8 cellular contexts compared by ENCODE assay signal in genomic region chr1:45522324-45523104, GRCh38. TPM values are rescaled to one million over a fixed set of nuclear protein-coding genes. Genes with fewer than 3 reads are reported as not detected.
DNase-seq lines count a peak whose midpoint lies in the region; ATAC-seq and TF ChIP-seq lines count a peak whose summit lies in the region.

No MANE protein-coding gene starts in this region.

- DNase-seq in GM04504 (ENCODE audit: low read depth) (peak; percentile 30), MCF 10A (ENCODE audit: unreplicated experiment) (no peak), midbrain (lab: John Stamatoyannopoulos, UW) (peak; percentile 57), NCI-H2196 treated with DMSO at 0.1 percent for 48 hours (lab: John Stamatoyannopoulos, UW; ENCODE audit: unreplicated experiment) (no peak), HT-29 (ENCODE audit: low spot score) (no peak)
- DNase-seq in Jurkat, Clone E6-1 (ENCODE audit: low read depth, low spot score): no peak

- peaks cover 30% of the 10 kb centered on the region for H3K36me3 Mint-ChIP-seq in MCF 10A (ENCODE audit: insufficient read depth, unreplicated experiment)

- BruUV-seq in MCF 10A (replicated peaks; lab: Mats Ljungman, UMichigan): TSS peak; percentile 98

- peaks cover 15% of the 10 kb centered on the region for H3K4me1 Mint-ChIP-seq in MCF 10A (ENCODE audit: insufficient read depth, unreplicated experiment)

- TF ChIP-seq CTCF in MCF 10A (IDR thresholded peaks at IDR 0.05; ENCODE audit: unreplicated experiment): no peak

- H3K9me3 Mint-ChIP-seq in MCF 10A (ENCODE audit: unreplicated experiment): no peaks in the 10 kb centered on the region

- peak overlapping the region; percentile 67 for H3K4me3 ChIP-seq in Jurkat, Clone E6-1 (ENCODE audit: low read length)

- ATAC-seq in GM21786 (IDR thresholded peaks at IDR 0.05; ENCODE audit: unreplicated experiment) (no peak), GM19467 (IDR thresholded peaks at IDR 0.05; ENCODE audit: unreplicated experiment) (no peak)

- POLR2A ChIA-PET in MCF 10A (lab: Yijun Ruan, JAX): interaction anchor here (0.6 to 11.2 kb wide), 37 partner anchors 8 to 782 kb away, joined by 3 to 272 read pairs (median 5); partner anchors contain the start of genes AKR1A1, CCDC163, GPBP1L1 and MMACHC

- no peaks in the 10 kb centered on the region for H3K27me3 Mint-ChIP-seq in MCF 10A (ENCODE audit: insufficient read depth, unreplicated experiment)

- intact Hi-C loops in MCF 10A (cut with micrococcal nuclease): no loop called here

- H3K4me3 Mint-ChIP-seq in MCF 10A (ENCODE audit: unreplicated experiment): peak overlapping the region; percentile 92

- CTCF ChIA-PET in MCF 10A (lab: Yijun Ruan, JAX): interaction anchor here (0.8 to 9.0 kb wide), 2 partner anchors 10 to 47 kb away, joined by 3 to 71 read pairs; no protein-coding TSS in a partner anchor

- H3K27ac Mint-ChIP-seq in MCF 10A (ENCODE audit: low read depth, unreplicated experiment): peak overlapping the region; percentile 96

RNA-seq across cellular contexts. Expression of gene PRDX1, which starts 0.8 kb away (rescaled TPM):
- polyA plus RNA-seq in Jurkat, Clone E6-1 (2012; ENCODE audit: insufficient read depth, insufficient read length): 1,051 TPM
- total RNA-seq in MCF 10A (2022): 207 and 242 TPM in 2 replicates
- total RNA-seq in HT-29 (2014; rRNA removed; shearing (Covaris generic)): 630 and 644 TPM in 2 replicates

RNA-seq across cellular contexts. Expression of gene MMACHC, which starts 22.4 kb away (rescaled TPM):
- polyA plus RNA-seq in Jurkat, Clone E6-1 (2012; ENCODE audit: insufficient read depth, insufficient read length): 14.6 TPM
- total RNA-seq in MCF 10A (2022): 12.4 and 14.8 TPM in 2 replicates
- 6.8 and 6.9 TPM in 2 replicates for total RNA-seq in HT-29 (2014; rRNA removed; shearing (Covaris generic))

RNA-seq across cellular contexts. Expression of gene CCDC163, which starts 22.6 kb away (rescaled TPM):
- polyA plus RNA-seq in Jurkat, Clone E6-1 (2012; ENCODE audit: insufficient read depth, insufficient read length): 3.9 TPM
- 9.4 and 9.5 TPM in 2 replicates for total RNA-seq in MCF 10A (2022)
- 0.71 and 1.5 TPM in 2 replicates for total RNA-seq in HT-29 (2014; rRNA removed; shearing (Covaris generic))

RNA-seq across cellular contexts. Expression of gene AKR1A1, which starts 28.1 kb away (rescaled TPM):
- polyA plus RNA-seq in Jurkat, Clone E6-1 (2012; ENCODE audit: insufficient read depth, insufficient read length): 214 TPM
- total RNA-seq in MCF 10A (2022): 108 and 142 TPM in 2 replicates
- 145 and 161 TPM in 2 replicates for total RNA-seq in HT-29 (2014; rRNA removed; shearing (Covaris generic))

RNA-seq across cellular contexts. Expression of gene TESK2, which starts 31.6 kb away (rescaled TPM):
- 5.0 TPM for polyA plus RNA-seq in Jurkat, Clone E6-1 (2012; ENCODE audit: insufficient read depth, insufficient read length)
- 0.71 and 1.4 TPM in 2 replicates for total RNA-seq in MCF 10A (2022)
- total RNA-seq in HT-29 (2014; rRNA removed; shearing (Covaris generic)): 2.0 and 2.9 TPM in 2 replicates

Comparison
In these comparisons a context has a peak if more than half of its experiments do, and no peak if none do; other contexts are left out.
1. DNase-seq: peak in GM04504 (single experiment) and midbrain (single experiment); none in Jurkat, Clone E6-1 (single experiment), MCF 10A (single experiment), NCI-H2196 treated with DMSO at 0.1 percent for 48 hours (single experiment) and HT-29 (single experiment).